8 cellular contexts compared by ENCODE assay signal in the genomic region with DNA sequence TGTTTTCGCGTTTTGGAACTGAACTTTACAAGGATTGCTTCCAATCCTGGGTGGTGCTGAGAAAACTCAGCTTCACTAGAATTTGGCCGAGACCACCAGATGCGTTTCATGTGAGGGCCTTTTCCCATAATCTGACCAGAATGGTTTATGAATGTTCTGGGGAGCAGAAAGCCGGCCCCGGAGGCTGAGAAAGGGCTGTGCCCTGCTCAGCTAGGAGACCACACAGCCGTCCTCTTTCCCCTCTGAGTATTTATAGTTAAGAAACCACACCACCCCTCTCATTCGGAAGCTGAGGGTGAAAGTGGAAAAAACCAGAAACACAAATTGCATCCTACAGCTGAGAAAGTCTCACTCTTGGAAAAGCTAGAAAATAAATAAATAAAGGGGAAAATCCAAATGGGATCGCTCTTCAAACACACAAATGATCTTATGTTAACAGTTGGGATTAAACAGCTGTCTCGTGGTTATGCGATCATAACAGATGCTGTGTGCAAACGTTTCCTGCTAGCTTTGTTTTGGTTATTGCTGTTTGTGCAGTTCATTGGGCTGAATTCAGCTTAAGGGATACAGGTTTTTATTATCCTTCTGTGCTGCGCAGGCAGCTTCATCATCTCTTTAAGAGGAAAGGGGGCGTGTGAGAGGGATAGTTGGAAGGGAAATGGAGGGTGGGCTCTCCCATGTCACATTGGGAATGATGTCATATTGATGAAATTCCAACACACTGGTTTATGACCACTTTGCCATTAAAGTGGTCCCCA.
DNase-seq lines count a peak whose midpoint lies in the region; ATAC-seq, FAIRE-seq and TF ChIP-seq lines count a peak whose summit lies in the region.

No MANE protein-coding gene starts in this region.

- H3K4me2 ChIP-seq in HepG2 (ENCODE audit: low read depth, low read length) = no peak overlapping the region

- DNase-seq in MV-4-11 (lab: John Stamatoyannopoulos, UW) = peak; percentile 61
- DNase-seq in HepG2 (ENCODE audit: low spot score) = no peak
- DNase-seq in stromal cell of bone marrow (ENCODE audit: low read depth) = peak; percentile 53
- no peak for DNase-seq in left colon
- no peak for DNase-seq in posterior vena cava (ENCODE audit: low spot score)
- DNase-seq in NCI-H1436 treated with DMSO at 0.1 percent for 48 hours (lab: John Stamatoyannopoulos, UW) = no peak

- ATAC-seq in HepG2 (no peak), left colon (no peak), HG03432 (IDR thresholded peaks at IDR 0.05; ENCODE audit: unreplicated experiment) (no peak)

- no peaks in the 10 kb centered on the region; a peak in 1 of 5 replicates for H3K27me3 ChIP-seq in HepG2 (ENCODE audit: control insufficient read depth in 1 of 2, insufficient read depth in 2 of 2, low read length in 2 of 2)

- H3K4me3 ChIP-seq in HepG2 (replicated peaks in 1 of 3; ENCODE audit: insufficient read depth in 1 of 3, low read depth in 2 of 3, low read length in 3 of 3) = no peak overlapping the region

- TF ChIP-seq EP300 in HepG2 (IDR thresholded peaks at IDR 0.05; ENCODE audit: low read depth in 2 of 2, low read length in 2 of 2) (no peak), HepG2 (CRISPR knock-in tag; IDR thresholded peaks at IDR 0.05; ENCODE audit: borderline replicate concordance) (no peak)

- in situ Hi-C loops in HepG2 (cut with HindIII; ENCODE audit: extremely low pct_ligation_motif_present, low pct_unique_long_range_greater_than_20kb) = no loop called here

- no peak overlapping the region for H2AFZ ChIP-seq in HepG2 (ENCODE audit: low read length)

- CTCF ChIA-PET in HepG2 (lab: Yijun Ruan, JAX; ENCODE audit: low intra/inter-chr PET ratio, low total read pairs) = no interaction called here

- TF ChIP-seq CTCF in HepG2 (CRISPR knock-in tag; IDR thresholded peaks at IDR 0.05) = no peak

- H3K4me1 ChIP-seq in HepG2 (ENCODE audit: insufficient read depth, low read length) = no peaks in the 10 kb centered on the region

- H3K27ac ChIP-seq in cingulate gyrus (ENCODE audit: low read depth, low read length) (peak overlapping the region; percentile 60), HepG2 (ENCODE audit: extremely low read length, insufficient read depth, low read length) (no peak overlapping the region)

- intact Hi-C loops in HepG2 (cut with micrococcal nuclease; ENCODE audit: unreplicated experiment) = no loop called here
- intact Hi-C loops in left colon (cut with DNase I, micrococcal nuclease) = no loop called here
- intact Hi-C loops in posterior vena cava (cut with DNase I) = loop anchor here in 1 of 2 donors (5.0 kb wide), 1 partner anchor 37 kb away; no protein-coding TSS in a partner anchor

- BruUV-seq in HepG2 (replicated peaks; lab: Mats Ljungman, UMichigan) = no TSS peak

- H3K9ac ChIP-seq in HepG2 (ENCODE audit: insufficient read depth, low read depth, low read length) = no peak overlapping the region

- WGBS in HepG2 (ENCODE audit: low lambda C conversion rate) = 14% methylated on average over 14 of the region's 14 CpGs

- no peak for FAIRE-seq in HepG2 (lab: Jason Lieb, UNC)

- H3K36me3 ChIP-seq in HepG2 (replicated peaks in 1 of 2; ENCODE audit: control insufficient read depth in 1 of 2, insufficient read depth in 2 of 2, low read length in 2 of 2) = no peaks in the 10 kb centered on the region

- no peak for TF ChIP-seq RAD21 in HepG2 (CRISPR knock-in tag; IDR thresholded peaks at IDR 0.05)

- no peaks in the 10 kb centered on the region for H4K20me1 ChIP-seq in HepG2 (ENCODE audit: insufficient read depth, low read length)

- H3K79me2 ChIP-seq in HepG2 (ENCODE audit: insufficient read depth, low read length) = no peaks in the 10 kb centered on the region

- H3K9me3 ChIP-seq in HepG2 (ENCODE audit: low read length) = peaks cover 25% of the 10 kb centered on the region

- TF ChIP-seq POLR2A in HepG2 (IDR thresholded peaks at IDR 0.05; ENCODE audit: insufficient read depth in 1 of 2, low read depth in 2 of 2, low read length in 2 of 2) = no peak

- POLR2A ChIA-PET in HepG2 (lab: Yijun Ruan, JAX) = no interaction called here

TF ChIP-seq in HepG2, 621 proteins besides CTCF, POLR2A, EP300 and RAD21:
- TF ChIP-seq ZNF619 (CRISPR knock-in tag; IDR thresholded peaks at IDR 0.05) (no peak), HOXA3 (CRISPR knock-in tag; IDR thresholded peaks at IDR 0.05) (no peak), ZNF772 (CRISPR knock-in tag; IDR thresholded peaks at IDR 0.05) (no peak), ATF7 (IDR thresholded peaks at IDR 0.05) (peak; percentile 31; the same call in 1 of the 2 replicates), ATF7 (CRISPR knock-in tag; IDR thresholded peaks at IDR 0.05) (no peak)
- TF ChIP-seq, protein P1, sequence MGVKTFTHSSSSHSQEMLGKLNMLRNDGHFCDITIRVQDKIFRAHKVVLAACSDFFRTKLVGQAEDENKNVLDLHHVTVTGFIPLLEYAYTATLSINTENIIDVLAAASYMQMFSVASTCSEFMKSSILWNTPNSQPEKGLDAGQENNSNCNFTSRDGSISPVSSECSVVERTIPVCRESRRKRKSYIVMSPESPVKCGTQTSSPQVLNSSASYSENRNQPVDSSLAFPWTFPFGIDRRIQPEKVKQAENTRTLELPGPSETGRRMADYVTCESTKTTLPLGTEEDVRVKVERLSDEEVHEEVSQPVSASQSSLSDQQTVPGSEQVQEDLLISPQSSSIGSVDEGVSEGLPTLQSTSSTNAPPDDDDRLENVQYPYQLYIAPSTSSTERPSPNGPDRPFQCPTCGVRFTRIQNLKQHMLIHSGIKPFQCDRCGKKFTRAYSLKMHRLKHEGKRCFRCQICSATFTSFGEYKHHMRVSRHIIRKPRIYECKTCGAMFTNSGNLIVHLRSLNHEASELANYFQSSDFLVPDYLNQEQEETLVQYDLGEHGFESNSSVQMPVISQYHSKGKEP (CRISPR knock-in tag; IDR thresholded peaks at IDR 0.05) = no peak

Comparison
In these comparisons a context has a peak if more than half of its experiments do, and no peak if none do; other contexts are left out.
1. DNase-seq: peak in MV-4-11 (single experiment) and stromal cell of bone marrow (single experiment); none in HepG2 (single experiment), left colon (0 of 2), posterior vena cava (single experiment) and NCI-H1436 treated with DMSO at 0.1 percent for 48 hours (single experiment).